Comparison of ENCODE assay signal across 8 cellular contexts in the genomic region with DNA sequence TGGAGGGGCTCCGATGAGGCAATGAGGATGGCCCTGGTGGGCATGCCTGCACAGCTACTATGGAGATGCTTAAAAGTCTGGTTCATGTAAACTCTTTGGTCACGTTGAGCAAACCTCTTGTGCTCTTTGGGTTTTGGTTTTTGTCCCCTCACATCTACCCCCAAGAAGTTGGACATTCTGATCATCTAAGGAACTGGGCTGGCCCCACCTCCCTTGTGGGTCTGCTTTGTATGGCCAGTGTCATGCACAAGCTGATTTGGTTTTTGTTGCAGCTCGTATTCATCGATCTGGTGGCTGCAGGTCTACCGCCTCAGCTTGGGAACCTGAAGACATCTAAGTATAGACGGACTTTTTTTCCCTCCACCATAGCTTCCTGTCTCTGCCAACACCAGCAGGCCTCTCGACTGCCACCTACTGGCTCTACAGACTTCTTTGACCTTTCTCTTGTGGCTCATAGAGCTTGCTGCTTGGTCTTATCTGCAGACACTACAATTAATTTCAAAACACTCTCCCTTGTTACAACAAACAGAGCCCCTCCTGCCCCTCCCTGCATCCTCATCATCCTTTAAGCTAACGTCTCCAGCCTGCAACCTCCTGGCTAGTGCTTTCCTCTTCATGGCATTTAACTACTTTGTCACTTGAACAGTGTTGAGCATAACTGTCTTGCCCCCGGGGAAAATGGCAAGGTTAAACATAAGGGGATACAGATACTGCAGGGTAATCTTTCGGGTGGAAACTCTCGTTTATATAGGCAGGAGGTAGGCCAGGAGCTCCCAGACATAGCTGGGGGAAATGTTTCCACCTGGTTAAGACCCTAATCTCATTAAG. TPM values are rescaled to one million over a fixed set of nuclear protein-coding genes. Genes with fewer than 3 reads are reported as not detected.
DNase-seq lines count a peak whose midpoint lies in the region; ATAC-seq and TF ChIP-seq lines count a peak whose summit lies in the region.

No MANE protein-coding gene starts in this region.

- intact Hi-C loops in adrenal gland (cut with DNase I) (loop anchor here in 1 of 2 donors (2.0 kb wide), 1 partner anchor 38 kb away; no protein-coding TSS in a partner anchor), left ventricle myocardium inferior (cut with micrococcal nuclease) (loop anchor here (2.0 kb wide), 1 partner anchor 130 kb away; no protein-coding TSS in a partner anchor), posterior vena cava (cut with DNase I) (no loop called here)

- H3K27ac Mint-ChIP-seq in T-cell = peak overlapping the region in 1 of 2 donors; percentile 15

- H3K9me3 ChIP-seq in adrenal gland (replicated peaks in 1 of 3) = no peaks in the 10 kb centered on the region
- no peaks in the 10 kb centered on the region for H3K9me3 ChIP-seq in left ventricle myocardium inferior (replicated peaks)

- H3K27me3 Mint-ChIP-seq in T-cell = peaks cover 0 to 2% of the 10 kb centered on the region in 2 donors

- H3K4me3 Mint-ChIP-seq in T-cell = peak overlapping the region in 2 of 3 donors; percentile 41 to 44

- CTCF ChIA-PET in T-cell (lab: Charles Lee) = interaction anchor here (0.5 to 2.4 kb wide), 39 partner anchors 9 to 745 kb away, joined by 3 to 23 read pairs (median 4); a partner anchor contains a TSS

- peak; percentile 70 for DNase-seq in NCI-H1436 (lab: John Stamatoyannopoulos, UW)
- DNase-seq in T-cell = peak; percentile 32 to 76 (median 63)
- peak; percentile 79 to 95 (median 86) for DNase-seq in adrenal gland
- peak; percentile 63 for DNase-seq in left ventricle myocardium inferior
- peak; percentile 41 for DNase-seq in retinal pigment epithelial cell (ENCODE audit: low read depth)
- DNase-seq in posterior vena cava (ENCODE audit: low spot score) = no peak

- H3K4me1 Mint-ChIP-seq in T-cell = peaks cover 7 to 8% (median 7%) of the 10 kb centered on the region in 3 donors

- H3K4me1 ChIP-seq in adrenal gland (replicated peaks in 1 of 2) = peaks cover 14 to 40% of the 10 kb centered on the region in 2 donors
- H3K4me1 ChIP-seq in left ventricle myocardium inferior = peaks cover 82% of the 10 kb centered on the region

- no peaks in the 10 kb centered on the region for H3K27me3 ChIP-seq in adrenal gland
- H3K27me3 ChIP-seq in left ventricle myocardium inferior (ENCODE audit: low read depth) = no peaks in the 10 kb centered on the region

- no peak for TF ChIP-seq POLR2A in adrenal gland (IDR thresholded peaks at IDR 0.05)

- H3K4me3 ChIP-seq in adrenal gland (no peak overlapping the region), left ventricle myocardium inferior (no peak overlapping the region), retinal pigment epithelial cell (ENCODE audit: low read length) (no peak overlapping the region)

- POLR2A ChIA-PET in T-cell (lab: Charles Lee) = interaction anchor here in 1 of 2 donors (0.6 kb wide), 1 partner anchor 189 kb away, joined by 4 read pairs; no protein-coding TSS in a partner anchor

- H3K36me3 Mint-ChIP-seq in T-cell = peaks cover 31% of the 10 kb centered on the region

- 24 to 27% (median 24%) methylated on average over 11 of the region's 11 CpGs for WGBS in adrenal gland, 4 donors

- H3K27ac ChIP-seq in adrenal gland (peak overlapping the region in 1 of 5 donors; percentile 40), left ventricle myocardium inferior (replicated peaks) (peak overlapping the region; percentile 87)

- H3K9me3 Mint-ChIP-seq in T-cell = no peaks in the 10 kb centered on the region

- TF ChIP-seq CTCF in adrenal gland (IDR thresholded peaks at IDR 0.05) (peak; percentile 75 to 85 (median 80)), left ventricle myocardium inferior (IDR thresholded peaks at IDR 0.05; ENCODE audit: borderline replicate concordance) (peak; percentile 92), retinal pigment epithelial cell (conservative IDR thresholded peaks at IDR 0.05; ENCODE audit: low read depth, low read length) (peak; percentile 96)

- peaks cover 0 to 62% of the 10 kb centered on the region in 2 donors for H3K36me3 ChIP-seq in adrenal gland (replicated peaks in 1 of 2)
- peaks cover 44% of the 10 kb centered on the region for H3K36me3 ChIP-seq in left ventricle myocardium inferior

- peak; percentile 86 for ATAC-seq in GM18502 (IDR thresholded peaks at IDR 0.05; ENCODE audit: poor library complexity, unreplicated experiment)
- ATAC-seq in HG02870 (IDR thresholded peaks at IDR 0.05; ENCODE audit: unreplicated experiment) = peak; percentile 69
- ATAC-seq in T-cell (replicated peaks in 1 of 4) = peak; percentile 86 to 97 (median 92)

RNA-seq across cellular contexts. Expression of a gene that starts 34.5 kb away (rescaled TPM):
- total RNA-seq in T-cell (10 to 100 TPM; 15.4 to 24.0 (median 17.9) TPM), adrenal gland (10 to 100 TPM; 13.2 to 27.3 (median 17.7) TPM), left ventricle myocardium inferior (24.5 TPM), posterior vena cava (10 to 100 TPM; 16.9 to 18.6 TPM)
- 10 to 100 TPM; 19.1 to 24.0 (median 20.8) TPM for polyA plus RNA-seq in adrenal gland

RNA-seq across cellular contexts. Expression of a gene that starts 34.9 kb away (rescaled TPM):
- 10 to 100 TPM; 31.9 to 38.7 (median 33.8) TPM for total RNA-seq in T-cell
- 10 to 100 TPM in 7 of 8 donors, 1 to 10 TPM in 1; 9.8 to 24.8 (median 18.5) TPM for total RNA-seq in adrenal gland
- polyA plus RNA-seq in adrenal gland = 10 to 100 TPM in 1 of 3 donors, 1 to 10 TPM in 2; 7.8 to 24.3 (median 8.9) TPM
- total RNA-seq in left ventricle myocardium inferior = 22.5 TPM
- 10 to 100 TPM; 19.6 to 24.7 TPM for total RNA-seq in posterior vena cava
